ENCODE assay signal across 30 cellular contexts in the genomic region with DNA sequence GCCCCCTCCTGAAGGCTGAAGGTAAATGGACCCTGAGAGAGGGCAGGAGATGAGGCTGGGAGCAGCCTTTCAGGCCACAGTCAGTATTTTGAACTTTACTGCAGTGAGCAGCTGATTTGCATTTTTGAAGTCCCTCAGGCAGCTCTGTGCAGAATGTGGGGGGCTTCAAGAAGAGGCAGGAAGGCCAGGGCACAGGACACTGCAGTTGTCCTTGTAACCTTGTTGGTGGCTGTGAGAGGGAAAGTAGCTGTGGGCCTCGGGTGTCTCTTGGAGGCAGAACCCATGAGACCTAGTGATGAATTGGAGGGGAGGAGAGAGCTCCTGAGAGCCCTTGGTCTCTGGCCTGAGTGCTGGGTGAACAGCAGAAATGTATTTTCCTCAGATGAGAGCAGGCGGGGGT.
"Had no signal": no experiment of that assay in that cellular context is flagged by ENCODE, and none has a peak within 500 bp of the region (broad histone marks: within the 10 kb centered on the region; RNA-seq: fewer than 3 reads in every experiment).

No MANE protein-coding gene starts in this region.

- H3K9me3 Mint-ChIP-seq: natural killer cell; nephron; stimulated activated memory B cell treated with anti-CD40 and anti-IgM and Interleukin-4, amounts not matched to agents 10 μg/mL and 1 μg/mL and 100 μg/mL, for 72 hours; stimulated activated naive CD8-positive, alpha-beta T cell treated with anti-CD3 and anti-CD28 coated beads, Interleukin-15, amount 100 ng/mL, for 72 hours; type B pancreatic cell had no signal

- ATAC-seq: naive thymus-derived CD4-positive, alpha-beta T cell; natural killer cell; psoas muscle; right cardiac atrium; right lobe of liver; stimulated activated memory B cell treated with anti-CD40 and anti-IgM and Interleukin-4, amounts not matched to agents 10 μg/mL and 1 μg/mL and 100 μg/mL, for 72 hours; stimulated activated naive CD8-positive, alpha-beta T cell treated with anti-CD3 and anti-CD28 coated beads, Interleukin-15, amount 100 ng/mL, for 72 hours; stimulated activated naive CD8-positive, alpha-beta T cell treated with anti-CD3 and anti-CD28 coated beads, Interleukin-15, Interleukin-2, amounts not matched to agents 100 U/mL and 50 U/mL, for 24 hours; upper lobe of right lung had no signal

- H3K9me3 ChIP-seq: ovary, psoas muscle, right lobe of liver, sigmoid colon, suprapubic skin, testis, tibial artery, transverse colon, upper lobe of right lung, uterus had no signal

- H3K4me1 Mint-ChIP-seq: naive thymus-derived CD4-positive, alpha-beta T cell; natural killer cell; nephron; stimulated activated memory B cell treated with anti-CD40 and anti-IgM and Interleukin-4, amounts not matched to agents 10 μg/mL and 1 μg/mL and 100 μg/mL, for 72 hours; stimulated activated naive CD8-positive, alpha-beta T cell treated with anti-CD3 and anti-CD28 coated beads, Interleukin-15, amount 100 ng/mL, for 72 hours had no signal

- H3K27me3 ChIP-seq: ovary, right lobe of liver, suprapubic skin, testis, tibial artery, transverse colon, upper lobe of right lung, uterus had no signal

- H3K4me3 ChIP-seq: ovary, psoas muscle, right lobe of liver, sigmoid colon, suprapubic skin, testis, tibial artery, transverse colon, upper lobe of right lung, uterus had no signal

- H2AFZ ChIP-seq: parathyroid adenoma had no signal

- H3K27ac ChIP-seq: ovary, parathyroid adenoma, psoas muscle, right lobe of liver, sigmoid colon, suprapubic skin, testis, tibial artery, transverse colon, upper lobe of right lung, uterus had no signal

- H3K36me3 ChIP-seq: ovary, right lobe of liver, transverse colon, upper lobe of right lung, uterus had no signal

- H3K27me3 Mint-ChIP-seq: progenitor cell of endocrine pancreas; stimulated activated memory B cell treated with anti-CD40 and anti-IgM and Interleukin-4, amounts not matched to agents 10 μg/mL and 1 μg/mL and 100 μg/mL, for 72 hours; type B pancreatic cell had no signal

- H3K4me1 ChIP-seq: parathyroid adenoma, upper lobe of right lung had no signal

- H3K27ac Mint-ChIP-seq: naive thymus-derived CD4-positive, alpha-beta T cell; natural killer cell; nephron; progenitor cell of endocrine pancreas; stimulated activated memory B cell treated with anti-CD40 and anti-IgM and Interleukin-4, amounts not matched to agents 10 μg/mL and 1 μg/mL and 100 μg/mL, for 72 hours; stimulated activated naive CD8-positive, alpha-beta T cell treated with anti-CD3 and anti-CD28 coated beads, Interleukin-15, amount 100 ng/mL, for 72 hours; type B pancreatic cell had no signal

- H3K9ac ChIP-seq: parathyroid adenoma had no signal

- H3K4me3 Mint-ChIP-seq: naive thymus-derived CD4-positive, alpha-beta T cell; natural killer cell; nephron; stimulated activated memory B cell treated with anti-CD40 and anti-IgM and Interleukin-4, amounts not matched to agents 10 μg/mL and 1 μg/mL and 100 μg/mL, for 72 hours; stimulated activated naive CD8-positive, alpha-beta T cell treated with anti-CD3 and anti-CD28 coated beads, Interleukin-15, amount 100 ng/mL, for 72 hours; type B pancreatic cell had no signal

- H3K79me2 ChIP-seq: parathyroid adenoma had no signal

- DNase-seq: naive thymus-derived CD4-positive, alpha-beta T cell; natural killer cell; occipital lobe; ovary; posterior cingulate gyrus; psoas muscle; right cardiac atrium; right lobe of liver; sigmoid colon; small intestine; stimulated activated CD4-positive, alpha-beta T cell treated with anti-CD3 and anti-CD28 coated beads, Interleukin-12 subunit alpha, Interleukin-12 subunit beta, amount 100 ng/mL, for 4 hours; stimulated activated CD4-positive, alpha-beta T cell treated with anti-CD3 and anti-CD28 coated beads, Interleukin-1b, Interleukin-23, amount 100 ng/mL, for 48 hours; stimulated activated CD4-positive, alpha-beta T cell treated with anti-CD3 and anti-CD28 coated beads, Interleukin-4, amount 100 ng/mL, for 1 hour; stimulated activated CD4-positive, alpha-beta T cell treated with anti-CD3 and anti-CD28 coated beads, Interleukin-4, amount 100 ng/mL, for 4 hours; stimulated activated CD8-positive, alpha-beta memory T cell treated with anti-CD3 and anti-CD28 coated beads, Interleukin-4, amount 100 ng/mL, for 48 hours; stimulated activated naive CD4-positive, alpha-beta T cell; stimulated activated naive CD8-positive, alpha-beta T cell treated with anti-CD3 and anti-CD28 coated beads, Interleukin-15, amount 100 ng/mL, for 72 hours; stimulated activated naive CD8-positive, alpha-beta T cell treated with anti-CD3 and anti-CD28 coated beads, Interleukin-15, Interleukin-2, amounts not matched to agents 100 U/mL and 50 U/mL, for 24 hours; substantia nigra; testis; tibial artery; transverse colon; upper lobe of right lung; uterus had no signal
